17 cellular contexts compared by ENCODE assay signal in genomic region chr4:123121241-123121907, GRCh38.
A peak's percentile ranks its signal among the peaks of the same experiment; 100 is the strongest.
DNase-seq lines count a peak whose midpoint lies in the region.
"Had no signal": no experiment of that assay in that cellular context is flagged by ENCODE, and none has a peak within 500 bp of the region (broad histone marks: within the 10 kb centered on the region; RNA-seq: fewer than 3 reads in every experiment).

No MANE protein-coding gene starts in this region.

- H3K9me3 ChIP-seq in adipocyte (ENCODE audit: control insufficient read depth, low read length): no peaks in the 10 kb centered on the region
- H3K9me3 ChIP-seq: psoas muscle, upper lobe of left lung had no signal

- DNase-seq in HT-29 (ENCODE audit: low spot score): peak; percentile 36
- DNase-seq in adipocyte (ENCODE audit: low read depth): peak; percentile 29
- peak; percentile 31 for DNase-seq in glomerular endothelial cell (ENCODE audit: extremely low read depth, low read depth, low spot score)
- no peak for DNase-seq in activated CD8-positive, alpha-beta memory T cell treated with anti-CD3 and anti-CD28 coated beads, Interleukin-2, amount 50 U/mL, for 4 hours
- DNase-seq in activated CD4-positive, alpha-beta memory T cell treated with anti-CD3 and anti-CD28 coated beads for 36 hours: no peak
- no peak for DNase-seq in amniotic stem cell (lab: John Stamatoyannopoulos, UW)
- no peak for DNase-seq in NCI-H345 (lab: John Stamatoyannopoulos, UW)
- DNase-seq: activated effector memory CD4-positive, alpha-beta T cell treated with Interleukin-2 at 50 U/mL for 16 hours; Kasumi-1; naive B cell; NCI-H187; NCI-H526 treated with DMSO at 0.1 percent for 48 hours; psoas muscle; T-cell; upper lobe of left lung had no signal

- CTCF ChIA-PET in activated CD4-positive, alpha-beta memory T cell treated with anti-CD3 and anti-CD28 coated beads for 36 hours (lab: Charles Lee): no interaction called here

- no peaks in the 10 kb centered on the region for H3K36me3 ChIP-seq in ACC112 (ENCODE audit: insufficient read depth, low read length)
- H3K36me3 ChIP-seq in adipocyte (ENCODE audit: control insufficient read depth, insufficient read depth, low read length, severe bottlenecking): no peaks in the 10 kb centered on the region
- H3K36me3 ChIP-seq: upper lobe of left lung had no signal

- H3K36me3 Mint-ChIP-seq in activated CD4-positive, alpha-beta memory T cell treated with anti-CD3 and anti-CD28 coated beads for 36 hours: peaks cover 18% of the 10 kb centered on the region

- intact Hi-C loops in activated CD4-positive, alpha-beta memory T cell treated with anti-CD3 and anti-CD28 coated beads for 36 hours (cut with micrococcal nuclease): no loop called here

- H3K9ac ChIP-seq in adipocyte (ENCODE audit: low read length): no peak overlapping the region

- no peaks in the 10 kb centered on the region for H3K9me3 Mint-ChIP-seq in activated CD4-positive, alpha-beta memory T cell treated with anti-CD3 and anti-CD28 coated beads for 36 hours
- H3K9me3 Mint-ChIP-seq: naive B cell; stimulated activated naive CD8-positive, alpha-beta T cell treated with anti-CD3 and anti-CD28 coated beads, Interleukin-15, Interleukin-2, amounts not matched to agents 100 ng/mL and 50 ng/mL, for 24 hours had no signal

- H3K27me3 Mint-ChIP-seq in activated CD4-positive, alpha-beta memory T cell treated with anti-CD3 and anti-CD28 coated beads for 36 hours: no peaks in the 10 kb centered on the region
- H3K27me3 Mint-ChIP-seq: naive B cell; stimulated activated naive CD8-positive, alpha-beta T cell treated with anti-CD3 and anti-CD28 coated beads, Interleukin-15, Interleukin-2, amounts not matched to agents 100 ng/mL and 50 ng/mL, for 24 hours; T-cell had no signal

- no peaks in the 10 kb centered on the region for H3K4me1 Mint-ChIP-seq in activated CD4-positive, alpha-beta memory T cell treated with anti-CD3 and anti-CD28 coated beads for 36 hours (ENCODE audit: low read depth)
- H3K4me1 Mint-ChIP-seq: naive B cell, T-cell had no signal

- H2AFZ ChIP-seq in ACC112 (ENCODE audit: low read length, unreplicated experiment): no peak overlapping the region

- peak overlapping the region; percentile 0; the same call in 1 of the 2 replicates for H3K4me3 ChIP-seq in ACC112 (ENCODE audit: low read depth, low read length)
- H3K4me3 ChIP-seq in adipocyte (ENCODE audit: low read length): no peak overlapping the region
- H3K4me3 ChIP-seq: psoas muscle, upper lobe of left lung had no signal

- H3K4me3 Mint-ChIP-seq in activated CD4-positive, alpha-beta memory T cell treated with anti-CD3 and anti-CD28 coated beads for 36 hours: no peak overlapping the region
- H3K4me3 Mint-ChIP-seq: naive B cell; stimulated activated naive CD8-positive, alpha-beta T cell treated with anti-CD3 and anti-CD28 coated beads, Interleukin-15, Interleukin-2, amounts not matched to agents 100 ng/mL and 50 ng/mL, for 24 hours; T-cell had no signal

- POLR2A ChIA-PET in activated CD4-positive, alpha-beta memory T cell treated with anti-CD3 and anti-CD28 coated beads for 36 hours (lab: Charles Lee): no interaction called here

- H3K79me2 ChIP-seq in ACC112 (ENCODE audit: control insufficient read depth, insufficient read depth, low read length, unreplicated experiment): no peaks in the 10 kb centered on the region

- no peaks in the 10 kb centered on the region for H3K27me3 ChIP-seq in ACC112 (ENCODE audit: insufficient read depth, low read length)
- H3K27me3 ChIP-seq in adipocyte (replicated peaks; ENCODE audit: control insufficient read depth, insufficient read depth, low read length): no peaks in the 10 kb centered on the region
- H3K27me3 ChIP-seq: upper lobe of left lung had no signal

- no peak overlapping the region for H3K27ac Mint-ChIP-seq in activated CD4-positive, alpha-beta memory T cell treated with anti-CD3 and anti-CD28 coated beads for 36 hours
- H3K27ac Mint-ChIP-seq: naive B cell; stimulated activated naive CD8-positive, alpha-beta T cell treated with anti-CD3 and anti-CD28 coated beads, Interleukin-15, Interleukin-2, amounts not matched to agents 100 ng/mL and 50 ng/mL, for 24 hours; T-cell had no signal

- H3K27ac ChIP-seq in ACC112 (ENCODE audit: low read depth, low read length): peak overlapping the region; percentile 82
- H3K27ac ChIP-seq: psoas muscle, upper lobe of left lung had no signal

- peaks cover 20% of the 10 kb centered on the region for H3K4me1 ChIP-seq in ACC112 (ENCODE audit: control insufficient read depth, insufficient read depth, low read length, unreplicated experiment)
- H3K4me1 ChIP-seq in adipocyte (ENCODE audit: control insufficient read depth, insufficient read depth, low read length): peaks cover 2% of the 10 kb centered on the region
- H3K4me1 ChIP-seq: psoas muscle had no signal

Comparison
In these comparisons a context has a peak if more than half of its experiments do, and no peak if none do; other contexts are left out.
1. DNase-seq: peak in HT-29 (single experiment), adipocyte (single experiment) and glomerular endothelial cell (single experiment); none in activated CD8-positive, alpha-beta memory T cell treated with anti-CD3 and anti-CD28 coated beads, Interleukin-2, amount 50 U/mL, for 4 hours (single experiment), activated CD4-positive, alpha-beta memory T cell treated with anti-CD3 and anti-CD28 coated beads for 36 hours (single experiment), amniotic stem cell (single experiment) and NCI-H345 (single experiment).